21 cellular contexts compared by ENCODE assay signal in genomic region chr20:51460163-51460562, GRCh38.
"Had no signal": no experiment of that assay in that cellular context is flagged by ENCODE, and none has a peak within 500 bp of the region (broad histone marks: within the 10 kb centered on the region; RNA-seq: fewer than 3 reads in every experiment).

No MANE protein-coding gene starts in this region.

- DNase-seq: activated CD4-positive, alpha-beta T cell treated with anti-CD3 and anti-CD28 coated beads for 1 hour; activated CD4-positive, alpha-beta T cell treated with anti-CD3 and anti-CD28 coated beads, Interleukin-2, amount 50 U/mL, for 4 hours; activated gamma-delta T cell; activated T-cell treated with anti-CD3 and anti-CD28 coated beads, Interleukin-2, amount 50 U/mL, for 4 hours; amniotic stem cell; body of pancreas; caudate nucleus; colonic mucosa; islet precursor cell; mucosa of descending colon; naive thymus-derived CD8-positive, alpha-beta T cell; occipital lobe; right cardiac atrium; small intestine; stimulated activated CD4-positive, alpha-beta T cell treated with anti-CD3 and anti-CD28 coated beads, Interleukin-4, amount 100 ng/mL, for 4 hours; stimulated activated CD8-positive, alpha-beta memory T cell treated with anti-CD3 and anti-CD28 coated beads, Interleukin-4, amount 100 ng/mL, for 48 hours; stimulated activated naive CD8-positive, alpha-beta T cell treated with anti-CD3 and anti-CD28 coated beads, Interleukin-15, Interleukin-2, amounts not matched to agents 100 U/mL and 50 U/mL, for 24 hours; SW 1271 had no signal

- H3K9me3 Mint-ChIP-seq: activated T-cell treated with anti-CD3 and anti-CD28 coated beads, Interleukin-2, amount 50 U/mL, for 4 hours; naive thymus-derived CD8-positive, alpha-beta T cell had no signal

- H3K27me3 ChIP-seq: body of pancreas, colonic mucosa had no signal

- ATAC-seq: activated T-cell treated with anti-CD3 and anti-CD28 coated beads, Interleukin-2, amount 50 U/mL, for 4 hours; body of pancreas; esophagus mucosa; mucosa of descending colon; right cardiac atrium; stimulated activated naive CD8-positive, alpha-beta T cell treated with anti-CD3 and anti-CD28 coated beads, Interleukin-15, Interleukin-2, amounts not matched to agents 100 U/mL and 50 U/mL, for 24 hours had no signal

- H3K27me3 Mint-ChIP-seq: activated naive CD8-positive, alpha-beta T cell; naive thymus-derived CD8-positive, alpha-beta T cell had no signal

- H3K36me3 ChIP-seq: colonic mucosa, prostate gland had no signal

- H3K9me3 ChIP-seq: body of pancreas, colonic mucosa, mucosa of descending colon, prostate gland had no signal

- H3K27ac ChIP-seq: body of pancreas, colonic mucosa, prostate gland had no signal

- FAIRE-seq: small intestine had no signal

- H3K4me3 ChIP-seq: body of pancreas, colonic mucosa, mucosa of descending colon, prostate gland had no signal

- H3K4me3 Mint-ChIP-seq: activated naive CD8-positive, alpha-beta T cell; activated T-cell treated with anti-CD3 and anti-CD28 coated beads, Interleukin-2, amount 50 U/mL, for 4 hours; naive thymus-derived CD8-positive, alpha-beta T cell had no signal

- H3K27ac Mint-ChIP-seq: activated naive CD8-positive, alpha-beta T cell had no signal
